11 cellular contexts compared by ENCODE assay signal in the genomic region with DNA sequence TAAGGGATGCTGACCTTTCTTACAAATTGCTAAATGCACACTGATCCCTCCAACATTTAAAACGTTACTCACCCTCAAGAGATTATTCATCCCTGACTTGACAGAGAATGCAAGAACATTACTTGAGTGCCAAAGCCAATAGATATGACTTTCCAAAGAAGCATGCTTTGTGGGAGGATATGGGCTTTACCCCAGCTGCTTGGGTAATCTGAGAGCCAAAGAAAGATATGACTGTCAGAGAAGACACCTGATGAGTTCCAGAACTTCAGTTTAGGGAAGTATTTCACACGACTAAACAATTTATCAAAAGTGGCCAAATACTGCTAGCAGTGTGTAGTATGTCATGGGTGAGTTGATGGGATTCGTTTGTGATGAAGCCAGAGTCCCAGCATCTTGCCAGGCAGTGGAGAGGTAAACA. TPM values are rescaled to one million over a fixed set of nuclear protein-coding genes. Genes with fewer than 3 reads are reported as not detected.
DNase-seq lines count a peak whose midpoint lies in the region; ATAC-seq, FAIRE-seq and TF ChIP-seq lines count a peak whose summit lies in the region.
"Had no signal": no experiment of that assay in that cellular context is flagged by ENCODE, and none has a peak within 500 bp of the region (broad histone marks: within the 10 kb centered on the region; RNA-seq: fewer than 3 reads in every experiment).

No MANE protein-coding gene starts in this region.

- no peaks in the 10 kb centered on the region for H3F3A ChIP-seq in MM.1S (ENCODE audit: insufficient read depth, low read length)

- FAIRE-seq in bronchial epithelial cell (lab: Jason Lieb, UNC) (peak; percentile 18), frontal cortex (lab: Jason Lieb, UNC) (no peak)

- H3K9me2 ChIP-seq in MM.1S (replicated peaks; ENCODE audit: insufficient read depth, low read length), result no peaks in the 10 kb centered on the region

- H3K27ac ChIP-seq in MM.1S (ENCODE audit: low read length), result no peak overlapping the region
- H3K27ac ChIP-seq: SJCRH30 had no signal

- no peak overlapping the region for H3K9ac ChIP-seq in MM.1S (ENCODE audit: low read length)

- H3K4me3 ChIP-seq in bronchial epithelial cell (ENCODE audit: low read depth, low read length) (no peak overlapping the region), MM.1S (ENCODE audit: low read length) (no peak overlapping the region)
- H3K4me3 ChIP-seq: SJCRH30 had no signal

- H3K4me2 ChIP-seq in MM.1S (ENCODE audit: low read depth, low read length), result no peak overlapping the region

- peak; percentile 34 for DNase-seq in AG08396 (ENCODE audit: low spot score)
- DNase-seq in HS-27A (ENCODE audit: low read depth), result peak; percentile 47
- peak; percentile 88 for DNase-seq in bronchial epithelial cell (ENCODE audit: low read depth)
- peak; percentile 43 for DNase-seq in left kidney (ENCODE audit: low read depth, low spot score)
- DNase-seq in frontal cortex (ENCODE audit: low spot score in 2 of 2), result no peak
- no peak for DNase-seq in MM.1S
- DNase-seq: CD4-positive, alpha-beta memory T cell; NCI-H2171; SJCRH30 had no signal

- H3K27me3 ChIP-seq in bronchial epithelial cell (ENCODE audit: control insufficient read depth, insufficient read depth, low read length) (no peaks in the 10 kb centered on the region), MM.1S (replicated peaks; ENCODE audit: insufficient read depth, low read length) (no peaks in the 10 kb centered on the region)

- no peak for TF ChIP-seq CTCF in bronchial epithelial cell (IDR thresholded peaks at IDR 0.05; ENCODE audit: insufficient read depth, low read length, severe bottlenecking)
- no peak for TF ChIP-seq CTCF in MM.1S (IDR thresholded peaks at IDR 0.05; ENCODE audit: low read length)

- H3K4me1 ChIP-seq in MM.1S (ENCODE audit: low read length), result no peaks in the 10 kb centered on the region
- H3K4me1 ChIP-seq: SJCRH30 had no signal

- no peaks in the 10 kb centered on the region for H3K9me3 ChIP-seq in MM.1S (replicated peaks; ENCODE audit: insufficient read depth, low read length)
- H3K9me3 ChIP-seq: SJCRH30 had no signal

- H2AFZ ChIP-seq in MM.1S (ENCODE audit: low read length), result no peak overlapping the region

- H4K20me1 ChIP-seq in MM.1S (ENCODE audit: insufficient read depth, low read length), result no peaks in the 10 kb centered on the region

- ATAC-seq in GM21576 (IDR thresholded peaks at IDR 0.05; ENCODE audit: unreplicated experiment) (no peak), GM19467 (IDR thresholded peaks at IDR 0.05; ENCODE audit: unreplicated experiment) (no peak)

- H3K36me3 ChIP-seq in bronchial epithelial cell (ENCODE audit: control insufficient read depth, insufficient read depth, low read length), result no peaks in the 10 kb centered on the region
- H3K36me3 ChIP-seq in MM.1S (replicated peaks; ENCODE audit: insufficient read depth, low read length), result no peaks in the 10 kb centered on the region
- H3K36me3 ChIP-seq: SJCRH30 had no signal

- no peaks in the 10 kb centered on the region for H3K79me2 ChIP-seq in MM.1S (ENCODE audit: low read length)

RNA-seq across cellular contexts. Expression of a gene that starts 7.4 kb away (rescaled TPM):
- total RNA-seq in bronchial epithelial cell (10.4 and 10.8 TPM in 2 replicates), frontal cortex (20.8 TPM)

Comparison
In these comparisons a context has a peak if more than half of its experiments do, and no peak if none do; other contexts are left out.
1. DNase-seq: peak in AG08396 (single experiment), HS-27A (single experiment), bronchial epithelial cell (single experiment) and left kidney (single experiment); none in frontal cortex (0 of 2) and MM.1S (single experiment).